8 cellular contexts compared by ENCODE assay signal in the genomic region with DNA sequence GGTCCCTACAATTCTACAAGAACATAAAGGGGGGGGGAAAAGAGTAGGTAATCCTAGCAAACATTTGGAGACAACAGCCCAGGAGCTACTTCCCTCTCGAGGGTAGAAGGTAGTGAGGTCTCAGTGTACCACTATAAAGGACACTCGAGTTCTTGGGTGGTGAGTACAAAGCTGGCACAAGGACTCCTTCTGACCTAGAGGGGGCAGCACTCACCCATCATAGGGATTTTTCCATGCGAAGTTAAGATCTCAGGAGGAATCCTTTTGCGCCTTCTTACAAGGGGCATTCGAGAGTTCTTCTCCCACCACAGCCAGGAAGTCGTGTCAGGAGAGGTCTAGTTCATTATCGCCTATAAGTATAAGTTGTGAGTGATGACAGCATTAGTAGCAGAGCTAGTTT.
DNase-seq lines count a peak whose midpoint lies in the region; ATAC-seq, FAIRE-seq and TF ChIP-seq lines count a peak whose summit lies in the region.

No MANE protein-coding gene starts in this region.

- no peaks in the 10 kb centered on the region for H3F3A ChIP-seq in SK-N-SH (replicated peaks; ENCODE audit: insufficient read depth)

- H3K79me2 ChIP-seq in SK-N-SH (ENCODE audit: insufficient read depth) = no peaks in the 10 kb centered on the region

- H3K9ac ChIP-seq in SK-N-SH = no peak overlapping the region

- no peaks in the 10 kb centered on the region for H3K9me3 ChIP-seq in A673 (ENCODE audit: low read depth, low read length, poor library complexity, severe bottlenecking)
- H3K9me3 ChIP-seq in SK-N-SH = no peaks in the 10 kb centered on the region
- H3K9me3 ChIP-seq in CD4-positive, alpha-beta memory T cell (ENCODE audit: control insufficient read depth in 1 of 2, low read length in 2 of 2) = no peaks in the 10 kb centered on the region

- H3K36me3 ChIP-seq in A673 (ENCODE audit: insufficient read depth, low read length, poor library complexity, severe bottlenecking) = no peaks in the 10 kb centered on the region
- no peaks in the 10 kb centered on the region for H3K36me3 ChIP-seq in SK-N-SH (replicated peaks in 1 of 2; ENCODE audit: control insufficient read depth in 1 of 2, insufficient read depth in 2 of 2, low read length in 1 of 2)
- H3K36me3 ChIP-seq in CD4-positive, alpha-beta memory T cell (ENCODE audit: insufficient read depth, low read length) = no peaks in the 10 kb centered on the region

- peaks cover 50% of the 10 kb centered on the region for H3K9me3 Mint-ChIP-seq in osteocyte (ENCODE audit: unreplicated experiment)
- H3K9me3 Mint-ChIP-seq in CD4-positive, alpha-beta memory T cell = peaks cover 0 to 3% (median 0%) of the 10 kb centered on the region in 8 donors

- no peak overlapping the region for H3K4me3 Mint-ChIP-seq in osteocyte (ENCODE audit: unreplicated experiment)
- H3K4me3 Mint-ChIP-seq in CD4-positive, alpha-beta memory T cell = no peak overlapping the region

- H3K27me3 Mint-ChIP-seq in osteocyte (ENCODE audit: unreplicated experiment) = no peaks in the 10 kb centered on the region
- peaks cover 0 to 2% of the 10 kb centered on the region in 2 donors for H3K27me3 Mint-ChIP-seq in CD4-positive, alpha-beta memory T cell

- peak; percentile 53 for DNase-seq in A673 (ENCODE audit: low spot score)
- peak; percentile 10 for DNase-seq in GM19240 (ENCODE audit: insufficient read length, low spot score)
- DNase-seq in SK-N-SH = peak; percentile 34
- DNase-seq in hippocampal formation (lab: John Stamatoyannopoulos, UW) = peak; percentile 36 to 48
- no peak for DNase-seq in osteocyte (ENCODE audit: extremely low spot score, unreplicated experiment)
- no peak for DNase-seq in RCC 7860 (ENCODE audit: low spot score)
- DNase-seq in CD4-positive, alpha-beta memory T cell = no peak

- intact Hi-C loops in A673 (cut with micrococcal nuclease; ENCODE audit: unreplicated experiment) = loop anchor here (1.0 to 2.0 kb wide), 2 partner anchors 310 to 342 kb away; no protein-coding TSS in a partner anchor
- intact Hi-C loops in CD4-positive, alpha-beta memory T cell (cut with micrococcal nuclease) = no loop called here

- TF ChIP-seq EP300 in SK-N-SH (IDR thresholded peaks at IDR 0.05; ENCODE audit: borderline replicate concordance in 1 of 2, low read depth in 1 of 2, low read length in 1 of 2) = no peak

- no peaks in the 10 kb centered on the region for H3K9me2 ChIP-seq in SK-N-SH

- CTCF ChIA-PET in A673 (lab: Charles Lee) = interaction anchor here (0.9 kb wide), 1 partner anchor 342 kb away, joined by 6 read pairs; no protein-coding TSS in a partner anchor
- CTCF ChIA-PET in SK-N-SH (lab: Yijun Ruan, JAX) = interaction anchor here (0.6 to 3.4 kb wide), 29 partner anchors 9 to 348 kb away, joined by 3 to 40 read pairs (median 3); no protein-coding TSS in a partner anchor
- CTCF ChIA-PET in CD4-positive, alpha-beta memory T cell (lab: Charles Lee; ENCODE audit: partially characterized antibody) = no interaction called here

- TF ChIP-seq CTCF in A673 (conservative IDR thresholded peaks at IDR 0.05; ENCODE audit: low read depth, low read length) (peak; percentile 65), SK-N-SH (IDR thresholded peaks at IDR 0.05) (peak; percentile 66), osteocyte (IDR thresholded peaks at IDR 0.05) (no peak)

- ATAC-seq in HG02798 (IDR thresholded peaks at IDR 0.05; ENCODE audit: poor library complexity, unreplicated experiment) = no peak

- H3K36me3 Mint-ChIP-seq in osteocyte (ENCODE audit: unreplicated experiment) = no peaks in the 10 kb centered on the region
- H3K36me3 Mint-ChIP-seq in CD4-positive, alpha-beta memory T cell = no peaks in the 10 kb centered on the region

- H3K4me1 ChIP-seq in A673 (ENCODE audit: insufficient read depth, low read length, poor library complexity, severe bottlenecking) (no peaks in the 10 kb centered on the region), SK-N-SH (ENCODE audit: control insufficient read depth in 1 of 2, insufficient read depth in 2 of 2, low read depth in 1 of 2, low read length in 1 of 2) (no peaks in the 10 kb centered on the region)
- no peaks in the 10 kb centered on the region for H3K4me1 ChIP-seq in CD4-positive, alpha-beta memory T cell (ENCODE audit: insufficient read depth, low read length)

- TF ChIP-seq RAD21 in SK-N-SH (IDR thresholded peaks at IDR 0.05; ENCODE audit: low read length) = peak; percentile 70

- H2AFZ ChIP-seq in SK-N-SH (ENCODE audit: low read depth) = no peak overlapping the region

- BruUV-seq in A673 (replicated peaks; lab: Mats Ljungman, UMichigan) = no TSS peak

- FAIRE-seq in RCC 7860 (lab: Jason Lieb, UNC) = no peak

- POLR2A ChIA-PET in A673 (lab: Charles Lee; ENCODE audit: low non-redundant PET) (no interaction called here), SK-N-SH (lab: Yijun Ruan, JAX) (no interaction called here)
- POLR2A ChIA-PET in CD4-positive, alpha-beta memory T cell (lab: Charles Lee; ENCODE audit: partially characterized antibody) = no interaction called here

- H3K4me3 ChIP-seq in A673 (ENCODE audit: low read depth, low read length, poor library complexity, severe bottlenecking) (no peak overlapping the region), SK-N-SH (ENCODE audit: low read depth in 2 of 2, low read length in 1 of 2) (peak overlapping the region in 1 of 2 experiments; percentile 41; a peak in 1 of 4 replicates)
- no peak overlapping the region for H3K4me3 ChIP-seq in CD4-positive, alpha-beta memory T cell (ENCODE audit: low read length in 2 of 2)

- no peak overlapping the region for H3K27ac Mint-ChIP-seq in osteocyte (ENCODE audit: unreplicated experiment)
- no peak overlapping the region for H3K27ac Mint-ChIP-seq in CD4-positive, alpha-beta memory T cell

- no peak overlapping the region for H3K4me2 ChIP-seq in SK-N-SH

- no peak overlapping the region for H3K27ac ChIP-seq in A673 (ENCODE audit: low read depth, low read length, poor library complexity, severe bottlenecking)
- no peak overlapping the region for H3K27ac ChIP-seq in SK-N-SH (ENCODE audit: low read depth in 2 of 2, low read length in 1 of 2)
- H3K27ac ChIP-seq in CD4-positive, alpha-beta memory T cell (ENCODE audit: low read depth, low read length) = no peak overlapping the region

- H4K20me1 ChIP-seq in SK-N-SH (ENCODE audit: insufficient read depth) = no peaks in the 10 kb centered on the region

- H3K27me3 ChIP-seq in A673 (replicated peaks; ENCODE audit: insufficient read depth, low read depth, low read length, poor library complexity) (peaks cover 5% of the 10 kb centered on the region), SK-N-SH (ENCODE audit: insufficient read depth) (no peaks in the 10 kb centered on the region; the same call in 1 of the 2 replicates)
- H3K27me3 ChIP-seq in CD4-positive, alpha-beta memory T cell (ENCODE audit: insufficient read depth, low read length) = no peaks in the 10 kb centered on the region

- no peaks in the 10 kb centered on the region for H3K4me1 Mint-ChIP-seq in osteocyte (ENCODE audit: unreplicated experiment)
- no peaks in the 10 kb centered on the region for H3K4me1 Mint-ChIP-seq in CD4-positive, alpha-beta memory T cell

- WGBS in SK-N-SH (ENCODE audit: low lambda C conversion rate) = 3% methylated on average over 7 of the region's 7 CpGs

TF ChIP-seq in SK-N-SH, 30 proteins besides CTCF, POLR2A, EP300 and RAD21:
- TF ChIP-seq RCOR1 (IDR thresholded peaks at IDR 0.05; ENCODE audit: low read length) = no peak
- peak; percentile 62 for TF ChIP-seq SMC3 (IDR thresholded peaks at IDR 0.05; ENCODE audit: low read depth, low read length)

Comparison
In these comparisons a context has a peak if more than half of its experiments do, and no peak if none do; other contexts are left out.
1. DNase-seq: peak in A673 (single experiment), GM19240 (single experiment), SK-N-SH (single experiment) and hippocampal formation (2 of 2); none in osteocyte (single experiment), RCC 7860 (single experiment) and CD4-positive, alpha-beta memory T cell (0 of 5).